In genomic region chr9:108580021-108580439, GRCh38 we compare ENCODE assay signal across 14 cellular contexts.
DNase-seq lines count a peak whose midpoint lies in the region; ATAC-seq, FAIRE-seq and TF ChIP-seq lines count a peak whose summit lies in the region.
"Had no signal": no experiment of that assay in that cellular context is flagged by ENCODE, and none has a peak within 500 bp of the region (broad histone marks: within the 10 kb centered on the region; RNA-seq: fewer than 3 reads in every experiment).

No MANE protein-coding gene starts in this region.

- DNase-seq in DMS153 (lab: John Stamatoyannopoulos, UW) (peak; percentile 38), DMS153 treated with DMSO at 0.1 percent for 48 hours (lab: John Stamatoyannopoulos, UW; ENCODE audit: unreplicated experiment) (no peak), SIG-M5 (lab: John Stamatoyannopoulos, UW) (peak; percentile 47), globus pallidus (ENCODE audit: low spot score) (peak; percentile 56), urothelium cell line (ENCODE audit: low spot score) (peak; percentile 87), GM20000 (ENCODE audit: low spot score) (no peak)
- DNase-seq: activated CD4-positive, alpha-beta T cell treated with anti-CD3 and anti-CD28 coated beads, Interleukin-2, amount 50 U/mL, for 1 hour; activated naive CD4-positive, alpha-beta T cell treated with anti-CD3 and anti-CD28 coated beads, Interleukin-2, amount 50 U/mL, for 16 hours; NCI-H2107; stimulated activated CD4-positive, alpha-beta T cell treated with anti-CD3 and anti-CD28 coated beads, Interleukin-12 subunit alpha, Interleukin-12 subunit beta, amount 100 ng/mL, for 4 hours had no signal

- FAIRE-seq in urothelium cell line (lab: Jason Lieb, UNC), result no peak

- no peak for TF ChIP-seq CTCF in GM20000 (IDR thresholded peaks at IDR 0.05; ENCODE audit: extremely low read depth, missing control alignments)

- ATAC-seq in HG02623 (IDR thresholded peaks at IDR 0.05; ENCODE audit: unreplicated experiment) (no peak), GM21447 (IDR thresholded peaks at IDR 0.05; ENCODE audit: unreplicated experiment) (no peak)
- ATAC-seq: SK-N-SH treated with all-trans-retinoic acid at 6 μM for 48 hours; stimulated activated effector memory CD8-positive, alpha-beta T cell treated with anti-CD3 and anti-CD28 coated beads, Interleukin-12 subunit alpha, Interleukin-12 subunit beta, amount 100 ng/mL, for 72 hours had no signal

Comparison
In these comparisons a context has a peak if more than half of its experiments do, and no peak if none do; other contexts are left out.
1. DNase-seq: peak in DMS153 (single experiment), SIG-M5 (single experiment), globus pallidus (single experiment) and urothelium cell line (single experiment); none in DMS153 treated with DMSO at 0.1 percent for 48 hours (single experiment) and GM20000 (single experiment).